ENCODE assay signal across 13 cellular contexts in the genomic region with DNA sequence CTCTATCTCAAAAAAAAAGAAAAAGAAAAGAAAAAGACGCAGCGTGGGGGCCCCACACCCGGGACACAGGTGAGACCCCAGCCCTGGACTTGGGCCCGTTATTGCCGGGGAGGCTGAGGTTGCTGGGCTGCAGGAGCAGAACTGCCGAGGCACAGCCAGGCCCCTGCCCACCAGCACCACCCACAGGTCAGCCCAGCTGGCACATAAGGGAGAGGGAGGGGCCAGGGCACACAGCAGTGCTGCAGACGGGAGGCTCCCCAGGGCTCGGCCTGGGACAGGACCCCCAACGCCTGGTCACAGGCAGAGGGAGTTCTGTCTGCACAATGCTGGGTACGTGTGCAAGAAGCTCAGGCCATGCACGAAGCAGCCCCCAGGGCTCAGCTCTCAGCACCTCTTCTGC. TPM values are rescaled to one million over a fixed set of nuclear protein-coding genes. Genes with fewer than 3 reads are reported as not detected.
A peak's percentile ranks its signal among the peaks of the same experiment; 100 is the strongest.
DNase-seq lines count a peak whose midpoint lies in the region; ATAC-seq and TF ChIP-seq lines count a peak whose summit lies in the region.
"Had no signal": no experiment of that assay in that cellular context is flagged by ENCODE, and none has a peak within 500 bp of the region (broad histone marks: within the 10 kb centered on the region; RNA-seq: fewer than 3 reads in every experiment).

No MANE protein-coding gene starts in this region.

- dilution Hi-C loops in mammary epithelial cell (cut with HindIII; ENCODE audit: low sequenced_read_pairs), result loop anchor here (10.0 kb wide), 1 partner anchor 133 kb away; no protein-coding TSS in a partner anchor

- H3K4me1 ChIP-seq in DND-41 (ENCODE audit: insufficient read depth, low read length), result no peaks in the 10 kb centered on the region
- no peaks in the 10 kb centered on the region for H3K4me1 ChIP-seq in mammary epithelial cell (ENCODE audit: insufficient read depth, low read length)
- H3K4me1 ChIP-seq: thyroid gland had no signal

- intact Hi-C loops in left colon (cut with DNase I, micrococcal nuclease), result no loop called here
- intact Hi-C loops in mammary epithelial cell (cut with micrococcal nuclease), result no loop called here

- H3K4me2 ChIP-seq in DND-41 (ENCODE audit: insufficient read depth, low read length), result no peak overlapping the region
- H3K4me2 ChIP-seq in mammary epithelial cell (ENCODE audit: insufficient read depth, low read depth, low read length), result no peak overlapping the region

- no peak for DNase-seq in DND-41
- peak; percentile 33 for DNase-seq in SK-MEL-5 (ENCODE audit: low read depth, low spot score)
- DNase-seq in left colon, result no peak
- no peak for DNase-seq in GOT3 (lab: John Stamatoyannopoulos, UW)
- no peak for DNase-seq in HCEC 1CT
- no peak for DNase-seq in mammary epithelial cell
- DNase-seq: activated CD8-positive, alpha-beta memory T cell treated with anti-CD3 and anti-CD28 coated beads, Interleukin-2, amount 10 ng/mL, durations not matched to agents 7 days and 5 days; activated naive CD4-positive, alpha-beta T cell treated with anti-CD3 and anti-CD28 coated beads for 36 hours; CD8-positive, alpha-beta memory T cell; NCI-H1417 treated with DMSO at 0.1 percent for 48 hours; ovary; SIG-M5; thyroid gland had no signal

- CTCF ChIA-PET in mammary epithelial cell (lab: Charles Lee; ENCODE audit: low non-redundant PET), result no interaction called here

- 86% methylated on average over 10 of the region's 11 CpGs for WGBS in mammary epithelial cell (ENCODE audit: low coverage, missing lambda C conversion rate)

- H3K27me3 ChIP-seq in DND-41 (ENCODE audit: insufficient read depth, low read length, poor library complexity) (no peaks in the 10 kb centered on the region), mammary epithelial cell (ENCODE audit: insufficient read depth, low read length) (no peaks in the 10 kb centered on the region)
- H3K27me3 ChIP-seq: ovary, thyroid gland had no signal

- H2AFZ ChIP-seq in DND-41 (ENCODE audit: low read depth, low read length) (no peak overlapping the region), mammary epithelial cell (ENCODE audit: low read depth, low read length) (no peak overlapping the region)

- ATAC-seq in DND-41 (ENCODE audit: insufficient read depth, low read depth), result no peak
- peak; percentile 37 for ATAC-seq in left colon
- ATAC-seq: activated CD8-positive, alpha-beta memory T cell treated with anti-CD3 and anti-CD28 coated beads, Interleukin-2, amount 10 ng/mL, durations not matched to agents 7 days and 5 days had no signal

- H3K36me3 ChIP-seq in DND-41 (ENCODE audit: insufficient read depth, low read length) (peaks cover 45% of the 10 kb centered on the region), mammary epithelial cell (ENCODE audit: insufficient read depth, low read length) (no peaks in the 10 kb centered on the region)
- H3K36me3 ChIP-seq: ovary, thyroid gland had no signal

- TF ChIP-seq CTCF in DND-41 (IDR thresholded peaks at IDR 0.05; ENCODE audit: borderline replicate concordance, extremely low read depth, low read length, poor library complexity, severe bottlenecking), result peak; percentile 22
- TF ChIP-seq CTCF in mammary epithelial cell (conservative IDR thresholded peaks at IDR 0.05 in 1 of 2, IDR thresholded peaks at IDR 0.05 in 1 of 2; ENCODE audit: extremely low read depth in 1 of 2, insufficient read depth in 1 of 2, low read depth in 1 of 2, low read length in 2 of 2), result peak in 1 of 2 donors; percentile 24

- H3K79me2 ChIP-seq in DND-41 (ENCODE audit: insufficient read depth, low read length), result no peaks in the 10 kb centered on the region
- H3K79me2 ChIP-seq in mammary epithelial cell (ENCODE audit: insufficient read depth, low read length), result no peaks in the 10 kb centered on the region

- BruUV-seq in mammary epithelial cell (replicated peaks; lab: Mats Ljungman, UMichigan), result no TSS peak

- H3K4me3 ChIP-seq in DND-41 (ENCODE audit: low read depth in 1 of 2, low read length in 2 of 2) (no peak overlapping the region), mammary epithelial cell (replicated peaks in 1 of 3; ENCODE audit: insufficient read depth in 1 of 3, low read depth in 2 of 3, low read length in 3 of 3) (no peak overlapping the region)
- H3K4me3 ChIP-seq: ovary, thyroid gland had no signal

- H3K27ac ChIP-seq in DND-41 (ENCODE audit: low read length) (no peak overlapping the region), mammary epithelial cell (ENCODE audit: insufficient read depth, low read depth, low read length) (no peak overlapping the region)
- H3K27ac ChIP-seq: ovary, thyroid gland had no signal

- H4K20me1 ChIP-seq in DND-41 (ENCODE audit: insufficient read depth, low read length) (peaks cover 45% of the 10 kb centered on the region), mammary epithelial cell (ENCODE audit: insufficient read depth, low read length) (no peaks in the 10 kb centered on the region)

- in situ Hi-C loops in SK-MEL-5 (cut with HindIII; ENCODE audit: low pct_unique_long_range_greater_than_20kb, low sequenced_read_pairs) (no loop called here), mammary epithelial cell (cut with MboI; ENCODE audit: low sequenced_read_pairs in 2 of 2) (no loop called here)

- H3K9me3 ChIP-seq in DND-41 (ENCODE audit: insufficient read depth, low read length, severe bottlenecking) (no peaks in the 10 kb centered on the region), mammary epithelial cell (replicated peaks; ENCODE audit: insufficient read depth, low read length) (no peaks in the 10 kb centered on the region)
- H3K9me3 ChIP-seq: ovary, thyroid gland had no signal

- H3K9ac ChIP-seq in DND-41 (ENCODE audit: low read depth, low read length) (no peak overlapping the region), mammary epithelial cell (ENCODE audit: insufficient read depth, low read length) (no peak overlapping the region)

RNA-seq across cellular contexts. Expression of a gene that starts 18.5 kb away (rescaled TPM):
- 21.8 and 31.0 TPM in 2 replicates for total RNA-seq in SK-MEL-5 (2014; rRNA removed; shearing (Covaris generic))
- polyA plus RNA-seq in SK-MEL-5 (2015; cell fraction: cytosol; rRNA removed), result 248 and 307 TPM in 2 replicates
- polyA plus RNA-seq in SK-MEL-5 (2015; cell fraction: nucleus; rRNA removed), result 47.5 and 57.7 TPM in 2 replicates
- total RNA-seq in left colon (10 to 100 TPM; 52.0 to 54.2 TPM), mammary epithelial cell (100 to 1,000 TPM in 1 of 2 donors, 10 to 100 TPM in 1; 61.7 to 110 TPM)
- 45.1 TPM for polyA plus RNA-seq in mammary epithelial cell
- 108 TPM for polyA minus RNA-seq in mammary epithelial cell

RNA-seq across cellular contexts. Expression of a gene that starts 33.6 kb away (rescaled TPM):
- total RNA-seq in SK-MEL-5 (2014; rRNA removed; shearing (Covaris generic)), result 14.6 and 16.2 TPM in 2 replicates
- 31.1 and 58.9 TPM in 2 replicates for polyA plus RNA-seq in SK-MEL-5 (2015; cell fraction: cytosol; rRNA removed)
- 94.3 and 150 TPM in 2 replicates for polyA plus RNA-seq in SK-MEL-5 (2015; cell fraction: nucleus; rRNA removed)
- total RNA-seq in left colon (10 to 100 TPM; 61.6 to 68.8 TPM), mammary epithelial cell (10 to 100 TPM; 66.6 to 66.7 TPM)
- 91.4 TPM for polyA plus RNA-seq in mammary epithelial cell
- 193 TPM for polyA minus RNA-seq in mammary epithelial cell

RNA-seq across cellular contexts. Expression of a gene that starts 49.5 kb away (rescaled TPM):
- total RNA-seq in SK-MEL-5 (2014; rRNA removed; shearing (Covaris generic)), result 150 and 167 TPM in 2 replicates
- polyA plus RNA-seq in SK-MEL-5 (2015; cell fraction: cytosol; rRNA removed), result 296 and 338 TPM in 2 replicates
- polyA plus RNA-seq in SK-MEL-5 (2015; cell fraction: nucleus; rRNA removed), result 237 and 280 TPM in 2 replicates
- total RNA-seq in left colon (10 to 100 TPM; 11.7 to 20.2 TPM), mammary epithelial cell (10 to 100 TPM; 50.3 to 81.7 TPM)
- 114 TPM for polyA plus RNA-seq in mammary epithelial cell
- polyA minus RNA-seq in mammary epithelial cell, result 29.2 TPM

RNA-seq across cellular contexts. Expression of a gene that starts 49.8 kb away (rescaled TPM):
- 397 and 411 TPM in 2 replicates for total RNA-seq in SK-MEL-5 (2014; rRNA removed; shearing (Covaris generic))
- polyA plus RNA-seq in SK-MEL-5 (2015; cell fraction: cytosol; rRNA removed), result 169 and 235 TPM in 2 replicates
- 21.6 and 25.2 TPM in 2 replicates for polyA plus RNA-seq in SK-MEL-5 (2015; cell fraction: nucleus; rRNA removed)
- 10 to 100 TPM; 79.4 to 83.1 TPM for total RNA-seq in left colon
- 100 to 1,000 TPM in 1 of 2 donors, 10 to 100 TPM in 1; 60.0 to 193 TPM for total RNA-seq in mammary epithelial cell
- 235 TPM for polyA plus RNA-seq in mammary epithelial cell
- polyA minus RNA-seq in mammary epithelial cell, result 110 TPM

RNA-seq across cellular contexts. Expression of a gene that starts 59.4 kb away (rescaled TPM):
- 228 and 233 TPM in 2 replicates for total RNA-seq in SK-MEL-5 (2014; rRNA removed; shearing (Covaris generic))
- polyA plus RNA-seq in SK-MEL-5 (2015; cell fraction: cytosol; rRNA removed), result 331 and 391 TPM in 2 replicates
- polyA plus RNA-seq in SK-MEL-5 (2015; cell fraction: nucleus; rRNA removed), result 228 and 263 TPM in 2 replicates
- total RNA-seq in left colon (100 to 1,000 TPM; 443 to 462 TPM), mammary epithelial cell (100 to 1,000 TPM; 387 to 511 TPM)
- 721 TPM for polyA plus RNA-seq in mammary epithelial cell
- polyA minus RNA-seq in mammary epithelial cell, result 374 TPM
